ENCODE assay signal across 7 cellular contexts in the genomic region with DNA sequence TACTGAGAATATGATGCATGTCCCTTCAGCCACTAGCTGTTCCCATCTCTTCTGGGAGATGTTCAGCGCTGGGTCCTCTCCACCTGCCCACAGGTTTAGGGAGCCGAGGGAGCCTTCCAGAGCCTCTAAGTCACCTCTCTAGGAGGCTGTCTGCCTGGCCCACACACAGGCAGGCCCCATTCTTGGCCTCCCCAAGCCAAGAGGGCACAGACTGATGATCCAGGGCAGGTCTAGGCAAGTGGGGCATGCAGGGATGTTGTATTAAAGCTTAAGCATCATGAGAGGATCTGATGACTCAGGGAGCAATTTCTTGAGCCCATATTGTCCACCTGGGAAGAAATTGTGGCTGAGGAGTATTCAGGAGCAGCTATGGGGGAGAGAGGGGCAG.
A peak's percentile ranks its signal among the peaks of the same experiment; 100 is the strongest.
DNase-seq lines count a peak whose midpoint lies in the region; ATAC-seq and TF ChIP-seq lines count a peak whose summit lies in the region.

No MANE protein-coding gene starts in this region.

- H3K4me1 ChIP-seq in KMS-11 (ENCODE audit: low read depth, poor library complexity, severe bottlenecking) = peaks cover 33% of the 10 kb centered on the region

- H4K20me1 ChIP-seq in KMS-11 (ENCODE audit: insufficient read depth) = no peaks in the 10 kb centered on the region

- peak; percentile 42 for DNase-seq in stimulated activated CD8-positive, alpha-beta memory T cell treated with anti-CD3 and anti-CD28 coated beads, Interleukin-4, amount 100 ng/mL, for 48 hours
- DNase-seq in HEK293T (ENCODE audit: extremely low spot score) (no peak), NCI-H510A treated with DMSO at 0.1 percent for 48 hours (lab: John Stamatoyannopoulos, UW) (no peak)

- TF ChIP-seq CTCF in KMS-11 (conservative IDR thresholded peaks at IDR 0.05; ENCODE audit: low read depth, low read length) = no peak

- H3K4me3 ChIP-seq in KMS-11 (IDR thresholded peaks at IDR 0.05; ENCODE audit: insufficient read depth, low read depth, low read length) = no peak overlapping the region

- POLR2A ChIA-PET in HEK293T (lab: Yijun Ruan, JAX) = interaction anchor here (0.9 to 2.8 kb wide), 4 partner anchors 19 to 92 kb away, joined by 3 to 34 read pairs (median 6); partner anchors contain the start of gene TMSB10

- H3K36me3 ChIP-seq in KMS-11 (ENCODE audit: insufficient read depth) = no peaks in the 10 kb centered on the region

- ATAC-seq in GM19397 (IDR thresholded peaks at IDR 0.05; ENCODE audit: unreplicated experiment) = peak; percentile 3
- no peak for ATAC-seq in HG02571 (IDR thresholded peaks at IDR 0.05; ENCODE audit: unreplicated experiment)

- CTCF ChIA-PET in HEK293T (lab: Yijun Ruan, JAX) = interaction anchor here (0.7 to 2.4 kb wide), 24 partner anchors 8 to 467 kb away, joined by 3 to 20 read pairs (median 5); partner anchors contain the start of genes SUCLG1 and TMSB10

- H2AFZ ChIP-seq in KMS-11 (ENCODE audit: low read depth) = peak overlapping the region; percentile 99

- H3K9me3 Mint-ChIP-seq in dendritic cell treated with granulocyte-macrophage colony-stimulating factor and Interleukin-4, amounts not matched to agents 40 ng/mL and 50 ng/mL, for 4 days = no peaks in the 10 kb centered on the region

- peaks cover 38% of the 10 kb centered on the region for H3K4me1 Mint-ChIP-seq in dendritic cell treated with granulocyte-macrophage colony-stimulating factor and Interleukin-4, amounts not matched to agents 40 ng/mL and 50 ng/mL, for 4 days (ENCODE audit: low read depth)

- H3K27me3 ChIP-seq in KMS-11 (ENCODE audit: insufficient read depth, low read depth) = no peaks in the 10 kb centered on the region

- no peak overlapping the region; the same call in 1 of the 2 replicates for H3K9ac ChIP-seq in KMS-11

- H3K36me3 Mint-ChIP-seq in dendritic cell treated with granulocyte-macrophage colony-stimulating factor and Interleukin-4, amounts not matched to agents 40 ng/mL and 50 ng/mL, for 4 days (ENCODE audit: low read depth) = no peaks in the 10 kb centered on the region

- peaks cover 9% of the 10 kb centered on the region for H3K27me3 Mint-ChIP-seq in dendritic cell treated with granulocyte-macrophage colony-stimulating factor and Interleukin-4, amounts not matched to agents 40 ng/mL and 50 ng/mL, for 4 days

- H3K4me3 Mint-ChIP-seq in dendritic cell treated with granulocyte-macrophage colony-stimulating factor and Interleukin-4, amounts not matched to agents 40 ng/mL and 50 ng/mL, for 4 days = no peak overlapping the region

- intact Hi-C loops in dendritic cell treated with granulocyte-macrophage colony-stimulating factor and Interleukin-4, amounts not matched to agents 40 ng/mL and 50 ng/mL, for 4 days (cut with micrococcal nuclease) = loop anchor here (1.0 to 5.0 kb wide), 4 partner anchors 17 to 430 kb away; partner anchors contain the start of gene KCMF1

- peak overlapping the region; percentile 68 for H3K27ac Mint-ChIP-seq in dendritic cell treated with granulocyte-macrophage colony-stimulating factor and Interleukin-4, amounts not matched to agents 40 ng/mL and 50 ng/mL, for 4 days

- 0 out of 2 replicates have a peak overlapping the region, but pooled peaks have one; percentile 3 for H3K27ac ChIP-seq in KMS-11

- peak overlapping the region; percentile 85 for H3K4me2 ChIP-seq in KMS-11

- H3K79me2 ChIP-seq in KMS-11 (ENCODE audit: insufficient read depth, low read depth) = no peaks in the 10 kb centered on the region

TF ChIP-seq in HEK293T, 16 proteins besides CTCF, POLR2A, EP300 and RAD21:
- TF ChIP-seq FOXK2 (IDR thresholded peaks at IDR 0.05) (no peak), HDGF (IDR thresholded peaks at IDR 0.05; ENCODE audit: borderline replicate concordance) (no peak), TARDBP (IDR thresholded peaks at IDR 0.05) (no peak), SP1 (IDR thresholded peaks at IDR 0.05) (no peak), ELF4 (IDR thresholded peaks at IDR 0.05) (no peak), LEF1 (IDR thresholded peaks at IDR 0.05; ENCODE audit: borderline replicate concordance) (no peak), CTBP1 (IDR thresholded peaks at IDR 0.05; ENCODE audit: borderline replicate concordance) (no peak), L3MBTL2 (conservative IDR thresholded peaks at IDR 0.05) (no peak), ARNT (IDR thresholded peaks at IDR 0.05) (no peak)
TF ChIP-seq in HEK293T: peak in this region for 0.
